Comparison of ENCODE assay signal across 7 cellular contexts in the genomic region with DNA sequence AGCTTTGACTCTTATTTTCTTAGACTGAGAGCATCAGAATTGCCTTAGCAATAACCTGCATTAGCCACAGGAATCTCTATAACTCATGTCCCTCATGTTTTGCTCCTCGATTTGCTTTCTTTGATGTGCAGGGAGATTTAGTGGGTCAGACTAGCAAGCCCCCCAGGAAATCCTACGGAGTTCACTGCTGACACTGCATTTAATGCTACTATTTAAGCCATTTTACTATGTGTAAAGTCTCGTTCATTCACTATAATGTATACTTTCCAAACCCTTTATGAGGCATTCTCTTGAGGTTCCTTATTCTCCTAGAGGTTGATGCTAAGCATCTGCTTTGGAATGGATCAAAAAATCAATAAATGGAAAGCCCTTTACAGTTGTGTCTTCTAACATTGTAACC. TPM values are rescaled to one million over a fixed set of nuclear protein-coding genes. Genes with fewer than 3 reads are reported as not detected.
"Had no signal": no experiment of that assay in that cellular context is flagged by ENCODE, and none has a peak within 500 bp of the region (broad histone marks: within the 10 kb centered on the region; RNA-seq: fewer than 3 reads in every experiment).

No MANE protein-coding gene starts in this region.

- H3K36me3 Mint-ChIP-seq: IgD-negative memory B cell had no signal

- H3K27ac ChIP-seq: HL-60, KMS-11 had no signal

- H3K27me3 Mint-ChIP-seq: IgD-negative memory B cell had no signal

- H3K4me3 Mint-ChIP-seq: IgD-negative memory B cell had no signal

- FAIRE-seq: HTR-8/SVneo had no signal

- H3K4me2 ChIP-seq: KMS-11 had no signal

- DNase-seq: IMR-90, KBM-7, KG1 had no signal

- H3K27ac Mint-ChIP-seq: IgD-negative memory B cell had no signal

- H3K4me1 Mint-ChIP-seq: IgD-negative memory B cell had no signal

- H3K9ac ChIP-seq: KMS-11 had no signal

RNA-seq across cellular contexts. Expression of gene DYNC1I1, which starts 28.4 kb away (rescaled TPM):
- polyA plus RNA-seq: IgD-negative memory B cell had no signal
